1 cellular context compared by ENCODE assay signal in genomic region chr1:204647114-204647804, GRCh38.
TF ChIP-seq lines count a peak whose summit lies in the region.

No MANE protein-coding gene starts in this region.

TF ChIP-seq in GM12878, 131 proteins besides CTCF, POLR2A, EP300 and RAD21 (continued from another document and continues in another):
- TF ChIP-seq RCOR1 (conservative IDR thresholded peaks at IDR 0.05; ENCODE audit: low read depth, low read length) (no peak), ZNF384 (IDR thresholded peaks at IDR 0.05; ENCODE audit: borderline replicate concordance, low read depth, low read length) (no peak), RELA (IDR thresholded peaks at IDR 0.05; ENCODE audit: borderline replicate concordance, partially characterized antibody) (no peak), EGR1 (IDR thresholded peaks at IDR 0.05; ENCODE audit: borderline replicate concordance in 1 of 2, low read depth in 2 of 2, low read length in 2 of 2) (peak in 1 of 2 experiments; percentile 45; a peak in 1 of 3 replicates), BHLHE40 (IDR thresholded peaks at IDR 0.05; ENCODE audit: borderline replicate concordance in 1 of 2, low read depth in 2 of 2, low read length in 1 of 2) (no peak), ESRRA (IDR thresholded peaks at IDR 0.05; ENCODE audit: low read length) (no peak), EED (IDR thresholded peaks at IDR 0.05; ENCODE audit: low read depth) (0 out of 2 replicates have a peak, but pooled peaks have one; percentile 20), ATF7 (IDR thresholded peaks at IDR 0.05; ENCODE audit: low read depth) (no peak), PAX5 (IDR thresholded peaks at IDR 0.05; ENCODE audit: borderline replicate concordance, low read depth, low read length) (no peak), MAX (IDR thresholded peaks at IDR 0.05; ENCODE audit: low read depth, low read length) (no peak), SMAD1 (IDR thresholded peaks at IDR 0.05; ENCODE audit: low read depth, partially characterized antibody) (no peak), NRF1 (conservative IDR thresholded peaks at IDR 0.05; ENCODE audit: low read depth, low read length) (no peak), KAT2A (conservative IDR thresholded peaks at IDR 0.05; ENCODE audit: control insufficient read depth, low read depth, low read length) (no peak), HDAC2 (IDR thresholded peaks at IDR 0.05) (no peak), MEF2A (IDR thresholded peaks at IDR 0.05; ENCODE audit: insufficient read depth, low read depth, low read length) (no peak), MXI1 (IDR thresholded peaks at IDR 0.05; ENCODE audit: low read depth, low read length) (no peak), RUNX3 (IDR thresholded peaks at IDR 0.05; ENCODE audit: low read length) (0 out of 2 replicates have a peak, but pooled peaks have one; percentile 11), ETV6 (conservative IDR thresholded peaks at IDR 0.05 in 1 of 2, IDR thresholded peaks at IDR 0.05 in 1 of 2; ENCODE audit: borderline replicate concordance in 1 of 2, low read depth in 1 of 2) (peak in 1 of 2 experiments; percentile 85; a peak in 2 of 4 replicates), RAD51 (IDR thresholded peaks at IDR 0.05) (no peak), BMI1 (IDR thresholded peaks at IDR 0.05; ENCODE audit: borderline replicate concordance) (no peak), CBX3 (IDR thresholded peaks at IDR 0.05; ENCODE audit: borderline replicate concordance, low read depth) (no peak), HCFC1 (IDR thresholded peaks at IDR 0.05; ENCODE audit: low read length) (no peak), POLR2AphosphoS5 (IDR thresholded peaks at IDR 0.05; ENCODE audit: low read length) (no peak), WRNIP1 (IDR thresholded peaks at IDR 0.05; ENCODE audit: borderline replicate concordance, low read depth, low read length) (no peak), ASH2L (IDR thresholded peaks at IDR 0.05; ENCODE audit: borderline replicate concordance, low read depth) (no peak), TARDBP (IDR thresholded peaks at IDR 0.05; ENCODE audit: borderline replicate concordance) (no peak), PBX3 (IDR thresholded peaks at IDR 0.05; ENCODE audit: insufficient replicate concordance, low read depth, low read length) (no peak), NFIC (IDR thresholded peaks at IDR 0.05; ENCODE audit: low read depth, low read length) (no peak), CUX1 (IDR thresholded peaks at IDR 0.05; ENCODE audit: insufficient replicate concordance, low read depth, low read length) (no peak), FOS (IDR thresholded peaks at IDR 0.05; ENCODE audit: borderline replicate concordance, extremely low read depth, insufficient read length) (no peak), ZNF592 (IDR thresholded peaks at IDR 0.05) (no peak), STAT3 (IDR thresholded peaks at IDR 0.05; ENCODE audit: low read depth, low read length) (no peak), TCF12 (IDR thresholded peaks at IDR 0.05; ENCODE audit: low read depth, low read length) (no peak), BRCA1 (IDR thresholded peaks at IDR 0.05; ENCODE audit: low read depth, low read length) (no peak)
- TF ChIP-seq, protein P1, sequence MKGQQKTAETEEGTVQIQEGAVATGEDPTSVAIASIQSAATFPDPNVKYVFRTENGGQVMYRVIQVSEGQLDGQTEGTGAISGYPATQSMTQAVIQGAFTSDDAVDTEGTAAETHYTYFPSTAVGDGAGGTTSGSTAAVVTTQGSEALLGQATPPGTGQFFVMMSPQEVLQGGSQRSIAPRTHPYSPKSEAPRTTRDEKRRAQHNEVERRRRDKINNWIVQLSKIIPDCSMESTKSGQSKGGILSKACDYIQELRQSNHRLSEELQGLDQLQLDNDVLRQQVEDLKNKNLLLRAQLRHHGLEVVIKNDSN (IDR thresholded peaks at IDR 0.05; ENCODE audit: borderline replicate concordance, extremely low read length, insufficient read depth, low read depth, low read length): no peak
- TF ChIP-seq, protein P2, sequence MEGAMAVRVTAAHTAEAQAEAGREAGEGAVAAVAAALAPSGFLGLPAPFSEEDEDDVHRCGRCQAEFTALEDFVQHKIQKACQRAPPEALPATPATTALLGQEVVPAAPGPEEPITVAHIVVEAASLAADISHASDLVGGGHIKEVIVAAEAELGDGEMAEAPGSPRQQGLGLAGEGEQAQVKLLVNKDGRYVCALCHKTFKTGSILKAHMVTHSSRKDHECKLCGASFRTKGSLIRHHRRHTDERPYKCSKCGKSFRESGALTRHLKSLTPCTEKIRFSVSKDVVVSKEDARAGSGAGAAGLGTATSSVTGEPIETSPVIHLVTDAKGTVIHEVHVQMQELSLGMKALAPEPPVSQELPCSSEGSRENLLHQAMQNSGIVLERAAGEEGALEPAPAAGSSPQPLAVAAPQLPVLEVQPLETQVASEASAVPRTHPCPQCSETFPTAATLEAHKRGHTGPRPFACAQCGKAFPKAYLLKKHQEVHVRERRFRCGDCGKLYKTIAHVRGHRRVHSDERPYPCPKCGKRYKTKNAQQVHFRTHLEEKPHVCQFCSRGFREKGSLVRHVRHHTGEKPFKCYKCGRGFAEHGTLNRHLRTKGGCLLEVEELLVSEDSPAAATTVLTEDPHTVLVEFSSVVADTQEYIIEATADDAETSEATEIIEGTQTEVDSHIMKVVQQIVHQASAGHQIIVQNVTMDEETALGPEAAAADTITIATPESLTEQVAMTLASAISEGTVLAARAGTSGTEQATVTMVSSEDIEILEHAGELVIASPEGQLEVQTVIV (IDR thresholded peaks at IDR 0.05; ENCODE audit: borderline replicate concordance, partially characterized antibody): no peak
- TF ChIP-seq, protein P3, sequence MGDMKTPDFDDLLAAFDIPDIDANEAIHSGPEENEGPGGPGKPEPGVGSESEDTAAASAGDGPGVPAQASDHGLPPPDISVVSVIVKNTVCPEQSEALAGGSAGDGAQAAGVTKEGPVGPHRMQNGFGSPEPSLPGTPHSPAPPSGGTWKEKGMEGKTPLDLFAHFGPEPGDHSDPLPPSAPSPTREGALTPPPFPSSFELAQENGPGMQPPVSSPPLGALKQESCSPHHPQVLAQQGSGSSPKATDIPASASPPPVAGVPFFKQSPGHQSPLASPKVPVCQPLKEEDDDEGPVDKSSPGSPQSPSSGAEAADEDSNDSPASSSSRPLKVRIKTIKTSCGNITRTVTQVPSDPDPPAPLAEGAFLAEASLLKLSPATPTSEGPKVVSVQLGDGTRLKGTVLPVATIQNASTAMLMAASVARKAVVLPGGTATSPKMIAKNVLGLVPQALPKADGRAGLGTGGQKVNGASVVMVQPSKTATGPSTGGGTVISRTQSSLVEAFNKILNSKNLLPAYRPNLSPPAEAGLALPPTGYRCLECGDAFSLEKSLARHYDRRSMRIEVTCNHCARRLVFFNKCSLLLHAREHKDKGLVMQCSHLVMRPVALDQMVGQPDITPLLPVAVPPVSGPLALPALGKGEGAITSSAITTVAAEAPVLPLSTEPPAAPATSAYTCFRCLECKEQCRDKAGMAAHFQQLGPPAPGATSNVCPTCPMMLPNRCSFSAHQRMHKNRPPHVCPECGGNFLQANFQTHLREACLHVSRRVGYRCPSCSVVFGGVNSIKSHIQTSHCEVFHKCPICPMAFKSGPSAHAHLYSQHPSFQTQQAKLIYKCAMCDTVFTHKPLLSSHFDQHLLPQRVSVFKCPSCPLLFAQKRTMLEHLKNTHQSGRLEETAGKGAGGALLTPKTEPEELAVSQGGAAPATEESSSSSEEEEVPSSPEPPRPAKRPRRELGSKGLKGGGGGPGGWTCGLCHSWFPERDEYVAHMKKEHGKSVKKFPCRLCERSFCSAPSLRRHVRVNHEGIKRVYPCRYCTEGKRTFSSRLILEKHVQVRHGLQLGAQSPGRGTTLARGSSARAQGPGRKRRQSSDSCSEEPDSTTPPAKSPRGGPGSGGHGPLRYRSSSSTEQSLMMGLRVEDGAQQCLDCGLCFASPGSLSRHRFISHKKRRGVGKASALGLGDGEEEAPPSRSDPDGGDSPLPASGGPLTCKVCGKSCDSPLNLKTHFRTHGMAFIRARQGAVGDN (IDR thresholded peaks at IDR 0.05): no peak
- TF ChIP-seq, protein P4, sequence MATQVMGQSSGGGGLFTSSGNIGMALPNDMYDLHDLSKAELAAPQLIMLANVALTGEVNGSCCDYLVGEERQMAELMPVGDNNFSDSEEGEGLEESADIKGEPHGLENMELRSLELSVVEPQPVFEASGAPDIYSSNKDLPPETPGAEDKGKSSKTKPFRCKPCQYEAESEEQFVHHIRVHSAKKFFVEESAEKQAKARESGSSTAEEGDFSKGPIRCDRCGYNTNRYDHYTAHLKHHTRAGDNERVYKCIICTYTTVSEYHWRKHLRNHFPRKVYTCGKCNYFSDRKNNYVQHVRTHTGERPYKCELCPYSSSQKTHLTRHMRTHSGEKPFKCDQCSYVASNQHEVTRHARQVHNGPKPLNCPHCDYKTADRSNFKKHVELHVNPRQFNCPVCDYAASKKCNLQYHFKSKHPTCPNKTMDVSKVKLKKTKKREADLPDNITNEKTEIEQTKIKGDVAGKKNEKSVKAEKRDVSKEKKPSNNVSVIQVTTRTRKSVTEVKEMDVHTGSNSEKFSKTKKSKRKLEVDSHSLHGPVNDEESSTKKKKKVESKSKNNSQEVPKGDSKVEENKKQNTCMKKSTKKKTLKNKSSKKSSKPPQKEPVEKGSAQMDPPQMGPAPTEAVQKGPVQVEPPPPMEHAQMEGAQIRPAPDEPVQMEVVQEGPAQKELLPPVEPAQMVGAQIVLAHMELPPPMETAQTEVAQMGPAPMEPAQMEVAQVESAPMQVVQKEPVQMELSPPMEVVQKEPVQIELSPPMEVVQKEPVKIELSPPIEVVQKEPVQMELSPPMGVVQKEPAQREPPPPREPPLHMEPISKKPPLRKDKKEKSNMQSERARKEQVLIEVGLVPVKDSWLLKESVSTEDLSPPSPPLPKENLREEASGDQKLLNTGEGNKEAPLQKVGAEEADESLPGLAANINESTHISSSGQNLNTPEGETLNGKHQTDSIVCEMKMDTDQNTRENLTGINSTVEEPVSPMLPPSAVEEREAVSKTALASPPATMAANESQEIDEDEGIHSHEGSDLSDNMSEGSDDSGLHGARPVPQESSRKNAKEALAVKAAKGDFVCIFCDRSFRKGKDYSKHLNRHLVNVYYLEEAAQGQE (IDR thresholded peaks at IDR 0.05; ENCODE audit: low read depth, low read length): peak; percentile 97
